Comparison of ENCODE assay signal across 14 cellular contexts in the genomic region with DNA sequence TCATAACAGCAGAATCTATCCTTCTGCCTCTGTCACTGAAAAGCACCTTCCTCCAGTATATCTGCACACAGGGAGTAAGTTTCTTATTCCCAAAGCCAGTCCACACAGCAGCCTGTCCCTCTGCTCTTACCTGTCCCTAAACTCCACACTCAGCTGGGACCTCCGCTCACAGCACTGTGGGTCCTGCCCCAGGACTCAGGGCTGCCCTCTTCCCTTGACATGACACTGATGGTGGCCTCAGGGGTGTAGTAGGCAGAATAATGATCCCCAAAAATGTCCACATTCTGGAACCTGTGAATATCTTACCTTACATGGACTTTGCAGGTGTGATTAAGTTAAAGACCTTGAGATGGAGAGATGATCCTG. TPM values are rescaled to one million over a fixed set of nuclear protein-coding genes. Genes with fewer than 3 reads are reported as not detected.
DNase-seq lines count a peak whose midpoint lies in the region; ATAC-seq, FAIRE-seq and TF ChIP-seq lines count a peak whose summit lies in the region.
"Had no signal": no experiment of that assay in that cellular context is flagged by ENCODE, and none has a peak within 500 bp of the region (broad histone marks: within the 10 kb centered on the region; RNA-seq: fewer than 3 reads in every experiment).

No MANE protein-coding gene starts in this region.

- no peak for TF ChIP-seq RAD21 in HepG2 (CRISPR knock-in tag; IDR thresholded peaks at IDR 0.05)

- in situ Hi-C loops in HepG2 (cut with HindIII; ENCODE audit: extremely low pct_ligation_motif_present, low pct_unique_long_range_greater_than_20kb) = no loop called here

- H3K27me3 Mint-ChIP-seq in activated CD8-positive, alpha-beta T cell treated with anti-CD3 and anti-CD28 coated beads, Interleukin-2, amount 10 ng/mL, durations not matched to agents 7 days and 5 days (ENCODE audit: low read depth) = no peaks in the 10 kb centered on the region
- no peaks in the 10 kb centered on the region for H3K27me3 Mint-ChIP-seq in naive B cell

- H3K4me3 Mint-ChIP-seq in activated CD8-positive, alpha-beta T cell treated with anti-CD3 and anti-CD28 coated beads, Interleukin-2, amount 10 ng/mL, durations not matched to agents 7 days and 5 days = no peak overlapping the region
- H3K4me3 Mint-ChIP-seq in naive B cell = peak overlapping the region; percentile 3 to 81 (median 70)

- H3K27ac ChIP-seq in HepG2 (ENCODE audit: extremely low read length, insufficient read depth, low read length) = peak overlapping the region; percentile 84
- no peak overlapping the region for H3K27ac ChIP-seq in right lobe of liver
- H3K27ac ChIP-seq: left ventricle myocardium inferior had no signal

- WGBS in HepG2 (ENCODE audit: low lambda C conversion rate) = 100% methylated on average over 1 of the region's 1 CpG
- 88% methylated on average over 1 of the region's 1 CpG for WGBS in right lobe of liver (ENCODE audit: insufficient coverage, low coverage, low lambda C conversion rate, missing lambda C conversion rate)

- no peak for FAIRE-seq in HepG2 (lab: Jason Lieb, UNC)

- H3K27me3 ChIP-seq in HepG2 (ENCODE audit: control insufficient read depth in 1 of 2, insufficient read depth in 2 of 2, low read length in 2 of 2) (no peaks in the 10 kb centered on the region), right lobe of liver (no peaks in the 10 kb centered on the region)

- H3K9me3 Mint-ChIP-seq in activated CD8-positive, alpha-beta T cell treated with anti-CD3 and anti-CD28 coated beads, Interleukin-2, amount 10 ng/mL, durations not matched to agents 7 days and 5 days (ENCODE audit: insufficient read depth) = no peaks in the 10 kb centered on the region
- no peaks in the 10 kb centered on the region for H3K9me3 Mint-ChIP-seq in naive B cell

- ATAC-seq in HepG2 (no peak), right lobe of liver (no peak), naive B cell (ENCODE audit: low read depth in 2 of 2) (no peak), GM18907 (IDR thresholded peaks at IDR 0.05; ENCODE audit: unreplicated experiment) (no peak)
- ATAC-seq in activated CD8-positive, alpha-beta T cell treated with anti-CD3 and anti-CD28 coated beads, Interleukin-2, amount 10 ng/mL, durations not matched to agents 7 days and 5 days = no peak

- peaks cover 4% of the 10 kb centered on the region for H3K36me3 Mint-ChIP-seq in activated CD8-positive, alpha-beta T cell treated with anti-CD3 and anti-CD28 coated beads, Interleukin-2, amount 10 ng/mL, durations not matched to agents 7 days and 5 days (ENCODE audit: low read depth)
- H3K36me3 Mint-ChIP-seq in naive B cell = no peaks in the 10 kb centered on the region

- no peak overlapping the region for H3K4me2 ChIP-seq in HepG2 (ENCODE audit: low read depth, low read length)

- DNase-seq in HepG2 (ENCODE audit: low spot score) = no peak
- DNase-seq in right lobe of liver = no peak
- no peak for DNase-seq in activated CD8-positive, alpha-beta T cell treated with anti-CD3 and anti-CD28 coated beads, Interleukin-2, amount 10 ng/mL, durations not matched to agents 7 days and 5 days
- no peak for DNase-seq in naive B cell
- DNase-seq in GM10248 (ENCODE audit: extremely low spot score) = no peak
- DNase-seq in SIG-M5 treated with dmso at 0.1 percent for 504 hours (lab: John Stamatoyannopoulos, UW; ENCODE audit: unreplicated experiment) = no peak
- no peak for DNase-seq in NCI-H2107 treated with DMSO at 0.1 percent for 48 hours (lab: John Stamatoyannopoulos, UW; ENCODE audit: unreplicated experiment)
- DNase-seq: activated effector memory CD4-positive, alpha-beta T cell treated with Interleukin-2 at 50 U/mL for 16 hours; left ventricle myocardium inferior; NCI-H1105; SHP77; stimulated activated CD4-positive, alpha-beta T cell treated with anti-CD3 and anti-CD28 coated beads, Interleukin-15, amount 100 ng/mL, for 24 hours had no signal

- H2AFZ ChIP-seq in HepG2 (ENCODE audit: low read length) = no peak overlapping the region

- TF ChIP-seq CTCF in HepG2 (CRISPR knock-in tag; IDR thresholded peaks at IDR 0.05) = no peak
- no peak for TF ChIP-seq CTCF in right lobe of liver (IDR thresholded peaks at IDR 0.05)
- no peak for TF ChIP-seq CTCF in GM10248 (IDR thresholded peaks at IDR 0.05; ENCODE audit: control extremely low read depth, extremely low read depth, low read depth, missing control alignments)

- H3K4me1 Mint-ChIP-seq in activated CD8-positive, alpha-beta T cell treated with anti-CD3 and anti-CD28 coated beads, Interleukin-2, amount 10 ng/mL, durations not matched to agents 7 days and 5 days (ENCODE audit: low read depth) = peaks cover 95% of the 10 kb centered on the region
- H3K4me1 Mint-ChIP-seq in naive B cell = peaks cover 61 to 92% (median 81%) of the 10 kb centered on the region in 3 donors

- no peaks in the 10 kb centered on the region for H4K20me1 ChIP-seq in HepG2 (ENCODE audit: insufficient read depth, low read length)

- POLR2A ChIA-PET in HepG2 (lab: Yijun Ruan, JAX) = interaction anchor here (4.1 to 7.0 kb wide), 4 partner anchors 8 to 24 kb away, joined by 34 to 100 read pairs (median 44); no protein-coding TSS in a partner anchor
- POLR2A ChIA-PET in activated CD8-positive, alpha-beta T cell treated with anti-CD3 and anti-CD28 coated beads, Interleukin-2, amount 10 ng/mL, durations not matched to agents 7 days and 5 days (lab: Charles Lee) = interaction anchor here (2.4 to 7.7 kb wide), 2 partner anchors 24 to 42 kb away, joined by 9 to 78 read pairs; no protein-coding TSS in a partner anchor
- POLR2A ChIA-PET in GM10248 (lab: Yijun Ruan, JAX) = no interaction called here

- H3K36me3 ChIP-seq in HepG2 (replicated peaks in 1 of 2; ENCODE audit: control insufficient read depth in 1 of 2, insufficient read depth in 2 of 2, low read length in 2 of 2) (no peaks in the 10 kb centered on the region), right lobe of liver (no peaks in the 10 kb centered on the region)
- H3K36me3 ChIP-seq: HAP-1, left ventricle myocardium inferior had no signal

- H3K27ac Mint-ChIP-seq in activated CD8-positive, alpha-beta T cell treated with anti-CD3 and anti-CD28 coated beads, Interleukin-2, amount 10 ng/mL, durations not matched to agents 7 days and 5 days = peak overlapping the region; percentile 90
- H3K27ac Mint-ChIP-seq in naive B cell = peak overlapping the region; percentile 49 to 95 (median 88)

- TF ChIP-seq POLR2A in HepG2 (IDR thresholded peaks at IDR 0.05; ENCODE audit: insufficient read depth in 1 of 2, low read depth in 2 of 2, low read length in 2 of 2) (no peak), right lobe of liver (IDR thresholded peaks at IDR 0.05) (no peak)

- CTCF ChIA-PET in HepG2 (lab: Yijun Ruan, JAX; ENCODE audit: low intra/inter-chr PET ratio, low total read pairs) = no interaction called here
- CTCF ChIA-PET in activated CD8-positive, alpha-beta T cell treated with anti-CD3 and anti-CD28 coated beads, Interleukin-2, amount 10 ng/mL, durations not matched to agents 7 days and 5 days (lab: Charles Lee) = interaction anchor here (1.1 to 4.0 kb wide), 3 partner anchors 13 to 34 kb away, joined by 3 to 24 read pairs (median 20); no protein-coding TSS in a partner anchor
- CTCF ChIA-PET in GM10248 (lab: Yijun Ruan, JAX) = interaction anchor here (1.1 to 1.9 kb wide), 3 partner anchors 12 to 109 kb away, joined by 3 to 5 read pairs (median 3); no protein-coding TSS in a partner anchor

- H3K79me2 ChIP-seq in HepG2 (ENCODE audit: insufficient read depth, low read length) = peaks cover 41% of the 10 kb centered on the region

- no peak for TF ChIP-seq EP300 in HepG2 (IDR thresholded peaks at IDR 0.05; ENCODE audit: low read depth in 2 of 2, low read length in 2 of 2)
- TF ChIP-seq EP300 in HepG2 (CRISPR knock-in tag; IDR thresholded peaks at IDR 0.05; ENCODE audit: borderline replicate concordance) = no peak

- no peak overlapping the region for H3K9ac ChIP-seq in HepG2 (ENCODE audit: insufficient read depth, low read depth, low read length)

- no TSS peak for BruUV-seq in HepG2 (replicated peaks; lab: Mats Ljungman, UMichigan)

- H3K4me3 ChIP-seq in HepG2 (replicated peaks in 1 of 3; ENCODE audit: insufficient read depth in 1 of 3, low read depth in 2 of 3, low read length in 3 of 3) (no peak overlapping the region), right lobe of liver (no peak overlapping the region)
- H3K4me3 ChIP-seq: HAP-1, left ventricle myocardium inferior had no signal

- intact Hi-C loops in HepG2 (cut with micrococcal nuclease; ENCODE audit: unreplicated experiment) = no loop called here
- intact Hi-C loops in right lobe of liver (cut with DNase I) = no loop called here

- peaks cover 100% of the 10 kb centered on the region for H3K4me1 ChIP-seq in HepG2 (ENCODE audit: insufficient read depth, low read length)
- H3K4me1 ChIP-seq in right lobe of liver = peaks cover 0 to 21% (median 6%) of the 10 kb centered on the region in 4 donors
- H3K4me1 ChIP-seq: HAP-1 had no signal

- no peaks in the 10 kb centered on the region for H3K9me3 ChIP-seq in HepG2 (ENCODE audit: low read length)
- no peaks in the 10 kb centered on the region for H3K9me3 ChIP-seq in right lobe of liver
- H3K9me3 ChIP-seq: HAP-1, left ventricle myocardium inferior had no signal

RNA-seq across cellular contexts. Expression of a gene that starts 39.7 kb away (rescaled TPM):
- total RNA-seq in HepG2 (2016; rRNA removed; fragmentation: Illumina TruSeq; extraction: Trizol) = 243 and 362 TPM in 2 replicates
- 33.1 and 38.2 TPM in 2 replicates for total RNA-seq in HepG2 (2016; cell fraction: cytosol; rRNA removed; fragmentation: Illumina TruSeq; extraction: Trizol; ENCODE audit: low read depth)
- total RNA-seq in HepG2 (2016; cell fraction: insoluble cytoplasmic fraction; rRNA removed; fragmentation: Illumina TruSeq; extraction: Trizol) = 236 and 353 TPM in 2 replicates
- 84.2 and 89.8 TPM in 2 replicates for total RNA-seq in HepG2 (2016; cell fraction: membrane; rRNA removed; fragmentation: Illumina TruSeq; extraction: Trizol)
- total RNA-seq in HepG2 (2016; cell fraction: nucleus; rRNA removed; fragmentation: Illumina TruSeq; extraction: Trizol) = 261 and 283 TPM in 2 replicates
- polyA plus RNA-seq in HepG2 (2011; rRNA removed) = 355 and 476 TPM in 2 replicates
- polyA plus RNA-seq in HepG2 (2011; cell fraction: cytosol; rRNA removed) = 199 and 296 TPM in 2 replicates
- 364 and 369 TPM in 2 replicates for polyA plus RNA-seq in HepG2 (2011; cell fraction: nucleus; rRNA removed)
- polyA plus RNA-seq in HepG2 (2012) = 244 and 400 TPM in 2 replicates
- polyA plus RNA-seq in HepG2 (2016; cell fraction: cytosol; fragmentation: Illumina TruSeq; extraction: Trizol; ENCODE audit: low read depth) = 6.9 and 8.0 TPM in 2 replicates
- polyA plus RNA-seq in HepG2 (2016; cell fraction: insoluble cytoplasmic fraction; fragmentation: Illumina TruSeq; extraction: Trizol; ENCODE audit: low read depth) = 247 and 266 TPM in 2 replicates
- polyA plus RNA-seq in HepG2 (2016; cell fraction: membrane; fragmentation: Illumina TruSeq; extraction: Trizol; ENCODE audit: low read depth) = 32.1 and 33.7 TPM in 2 replicates
- 219 and 231 TPM in 2 replicates for polyA plus RNA-seq in HepG2 (2016; cell fraction: nucleus; fragmentation: Illumina TruSeq; extraction: Trizol; ENCODE audit: insufficient read depth, low read depth)
- 36.9 and 556 TPM in 2 replicates for polyA minus RNA-seq in HepG2 (2011; rRNA and poly(A)+ RNA removed; ENCODE audit: low replicate concordance)
- 400 and 421 TPM in 2 replicates for polyA minus RNA-seq in HepG2 (2011; cell fraction: cytosol; rRNA and poly(A)+ RNA removed)
- polyA minus RNA-seq in HepG2 (2011; cell fraction: nucleus; rRNA and poly(A)+ RNA removed) = 1,279 and 1,350 TPM in 2 replicates
- 10 to 100 TPM; 28.3 to 55.7 (median 36.7) TPM for total RNA-seq in right lobe of liver
- 10 to 100 TPM; 88.0 to 89.7 TPM for total RNA-seq in activated CD8-positive, alpha-beta T cell treated with anti-CD3 and anti-CD28 coated beads, Interleukin-2, amount 10 ng/mL, durations not matched to agents 7 days and 5 days
- polyA plus RNA-seq in naive B cell (ENCODE audit: low read depth in 6 of 6) = 10 to 100 TPM; 33.3 to 77.6 (median 62.5) TPM
